In genomic region chr22:41512421-41513194, GRCh38 we compare ENCODE assay signal across 1 cellular context.
A peak's percentile ranks its signal among the peaks of the same experiment; 100 is the strongest.
TF ChIP-seq lines count a peak whose summit lies in the region.

No MANE protein-coding gene starts in this region.

TF ChIP-seq in HEK293, 187 proteins besides CTCF, POLR2A, EP300 and RAD21 (continued from another document and continues in another):
- TF ChIP-seq ZNF692 (tag by site-specific recombination; IDR thresholded peaks at IDR 0.05) (peak; percentile 47; the same call in 1 of the 2 replicates), ZNF529 (tag by site-specific recombination; IDR thresholded peaks at IDR 0.05; ENCODE audit: insufficient replicate concordance) (no peak), REPIN1 (tag by site-specific recombination; IDR thresholded peaks at IDR 0.05; ENCODE audit: low read depth) (no peak), ZNF37A (tag by site-specific recombination; IDR thresholded peaks at IDR 0.05) (no peak), ZNF830 (tag by site-specific recombination; IDR thresholded peaks at IDR 0.05; ENCODE audit: low read depth) (no peak), BCL6B (tag by site-specific recombination; IDR thresholded peaks at IDR 0.05) (no peak), BCL11A (tag by site-specific recombination; IDR thresholded peaks at IDR 0.05; ENCODE audit: low read depth) (peak; percentile 65; the same call in 1 of the 2 replicates), ZNF629 (tag by site-specific recombination; IDR thresholded peaks at IDR 0.05) (peak; percentile 76), WT1 (tag by site-specific recombination; IDR thresholded peaks at IDR 0.05) (peak; percentile 75), PRDM1 (tag by site-specific recombination; IDR thresholded peaks at IDR 0.05) (no peak), ZBTB7A (tag by site-specific recombination; IDR thresholded peaks at IDR 0.05; ENCODE audit: low read depth) (no peak), PRDM6 (tag by site-specific recombination; IDR thresholded peaks at IDR 0.05) (no peak), PRDM10 (tag by site-specific recombination; IDR thresholded peaks at IDR 0.05) (peak; percentile 47), ZNF501 (tag by site-specific recombination; IDR thresholded peaks at IDR 0.05) (no peak), ZNF555 (tag by site-specific recombination; conservative IDR thresholded peaks at IDR 0.05) (no peak), ZNF548 (tag by site-specific recombination; IDR thresholded peaks at IDR 0.05) (peak; percentile 46; the same call in 1 of the 2 replicates), ZNF76 (tag by site-specific recombination; IDR thresholded peaks at IDR 0.05; ENCODE audit: borderline replicate concordance, low read depth) (peak; percentile 33; the same call in 1 of the 2 replicates), ZNF521 (tag by site-specific recombination; IDR thresholded peaks at IDR 0.05) (no peak), ZNF549 (tag by site-specific recombination; IDR thresholded peaks at IDR 0.05) (no peak), ZNF416 (tag by site-specific recombination; IDR thresholded peaks at IDR 0.05) (no peak), ELK4 (IDR thresholded peaks at IDR 0.05; ENCODE audit: borderline replicate concordance, low read depth, low read length) (no peak), IKZF3 (tag by site-specific recombination; IDR thresholded peaks at IDR 0.05) (peak; percentile 87), PRDM2 (tag by site-specific recombination; IDR thresholded peaks at IDR 0.05; ENCODE audit: borderline replicate concordance) (no peak), GLIS2 (tag by site-specific recombination; IDR thresholded peaks at IDR 0.05) (peak; percentile 54; the same call in 1 of the 2 replicates), GLI2 (tag by site-specific recombination; IDR thresholded peaks at IDR 0.05; ENCODE audit: borderline replicate concordance, low read depth) (no peak), ZNF664 (tag by site-specific recombination; IDR thresholded peaks at IDR 0.05) (no peak), MYNN (tag by site-specific recombination; IDR thresholded peaks at IDR 0.05; ENCODE audit: borderline replicate concordance) (no peak), KLF9 (tag by site-specific recombination; IDR thresholded peaks at IDR 0.05; ENCODE audit: low read depth) (peak; percentile 42), ZSCAN30 (tag by site-specific recombination; IDR thresholded peaks at IDR 0.05) (no peak), ZBTB1 (tag by site-specific recombination; IDR thresholded peaks at IDR 0.05) (no peak), ZSCAN18 (tag by site-specific recombination; IDR thresholded peaks at IDR 0.05) (no peak), ZNF596 (tag by site-specific recombination; IDR thresholded peaks at IDR 0.05) (no peak), PATZ1 (tag by site-specific recombination; IDR thresholded peaks at IDR 0.05) (peak; percentile 85), KLF17 (tag by site-specific recombination; IDR thresholded peaks at IDR 0.05) (no peak), ZBTB48 (tag by site-specific recombination; IDR thresholded peaks at IDR 0.05) (0 out of 2 replicates have a peak, but pooled peaks have one; percentile 12), ZNF561 (tag by site-specific recombination; IDR thresholded peaks at IDR 0.05; ENCODE audit: borderline replicate concordance) (0 out of 2 replicates have a peak, but pooled peaks have one; percentile 57), ZNF266 (tag by site-specific recombination; IDR thresholded peaks at IDR 0.05; ENCODE audit: low read depth) (no peak), ZNF341 (tag by site-specific recombination; IDR thresholded peaks at IDR 0.05; ENCODE audit: low read depth) (peak; percentile 86), ZNF24 (tag by site-specific recombination; IDR thresholded peaks at IDR 0.05) (peak; percentile 67; the same call in 1 of the 2 replicates)
